Comparison of ENCODE assay signal across 39 cellular contexts in genomic region chr11:97621282-97621681, GRCh38.
"Had no signal": no experiment of that assay in that cellular context is flagged by ENCODE, and none has a peak within 500 bp of the region (broad histone marks: within the 10 kb centered on the region; RNA-seq: fewer than 3 reads in every experiment).

No MANE protein-coding gene starts in this region.

- H3K36me3 ChIP-seq: adrenal gland, ascending aorta, brain microvascular endothelial cell, cardiac muscle cell had no signal

- H3K36me3 Mint-ChIP-seq: activated naive CD4-positive, alpha-beta T cell treated with anti-CD3 and anti-CD28 coated beads, Interleukin-2, amount 10 ng/mL, durations not matched to agents 7 days and 5 days; activated naive CD4-positive, alpha-beta T cell treated with anti-CD3 and anti-CD28 coated beads, Interleukin-2, amount 50 U/mL, for 24 hours; activated naive CD8-positive, alpha-beta T cell; activated naive CD8-positive, alpha-beta T cell treated with anti-CD3 and anti-CD28 coated beads for 36 hours; activated naive CD8-positive, alpha-beta T cell treated with anti-CD3 and anti-CD28 coated beads, Interleukin-2, amount 10 ng/mL, durations not matched to agents 7 days and 5 days; brain had no signal

- DNase-seq: activated effector memory CD4-positive, alpha-beta T cell treated with anti-CD3 and anti-CD28 coated beads, Interleukin-2, amount 50 U/mL, for 16 hours; activated effector memory CD4-positive, alpha-beta T cell treated with Interleukin-2 at 50 U/mL for 16 hours; activated gamma-delta T cell; activated gamma-delta T cell treated with Interleukin-2 at 50 U/mL for 16 hours; activated naive CD4-positive, alpha-beta T cell; activated naive CD4-positive, alpha-beta T cell treated with anti-CD3 and anti-CD28 coated beads for 36 hours; activated naive CD4-positive, alpha-beta T cell treated with anti-CD3 and anti-CD28 coated beads, Interleukin-2, amount 10 ng/mL, durations not matched to agents 7 days and 5 days; activated naive CD4-positive, alpha-beta T cell treated with anti-CD3 and anti-CD28 coated beads, Interleukin-2, amount 50 U/mL, for 16 hours; activated naive CD4-positive, alpha-beta T cell treated with Interleukin-2 at 50 U/mL for 16 hours; activated naive CD8-positive, alpha-beta T cell treated with anti-CD3 and anti-CD28 coated beads for 36 hours; activated naive CD8-positive, alpha-beta T cell treated with anti-CD3 and anti-CD28 coated beads, Interleukin-2, amount 10 ng/mL, durations not matched to agents 7 days and 5 days; activated naive CD8-positive, alpha-beta T cell treated with anti-CD3 and anti-CD28 coated beads, Interleukin-2, amount 50 U/mL, for 24 hours; activated T-cell treated with anti-CD3 and anti-CD28 coated beads, Interleukin-2, amount 50 U/mL, for 24 hours; activated T-cell treated with anti-CD3 and anti-CD28 coated beads, Interleukin-2, amount 50 U/mL, for 4 hours; activated T-cell treated with anti-CD3 and anti-CD28 coated beads, Interleukin-2, amount 50 U/mL, for 48 hours; activated T-cell treated with anti-CD3 and anti-CD28 coated beads, Interleukin-2, amount 50 U/mL, for 72 hours; adrenal gland; amniotic stem cell; amygdala; anterior cingulate cortex; aorta; body of pancreas; brain microvascular endothelial cell; caudate nucleus; central memory CD4-positive, alpha-beta T cell had no signal

- ATAC-seq: activated naive CD4-positive, alpha-beta T cell treated with anti-CD3 and anti-CD28 coated beads, Interleukin-2, amount 50 U/mL, for 72 hours; activated naive CD8-positive, alpha-beta T cell treated with anti-CD3 and anti-CD28 coated beads, Interleukin-2, amount 50 U/mL, for 24 hours; activated T-cell treated with anti-CD3 and anti-CD28 coated beads, Interleukin-2, amount 50 U/mL, for 4 hours; activated T-cell treated with anti-CD3 and anti-CD28 coated beads, Interleukin-2, amount 50 U/mL, for 72 hours; activated T-helper 17 cell treated with anti-CD3 and anti-CD28 coated beads, Interleukin-2, amount 50 U/mL, for 72 hours; body of pancreas had no signal

- H3K4me1 ChIP-seq: adrenal gland, ascending aorta, body of pancreas, breast epithelium had no signal

- H3K9me3 ChIP-seq: adrenal gland, body of pancreas had no signal

- H3K27me3 Mint-ChIP-seq: activated naive CD4-positive, alpha-beta T cell treated with anti-CD3 and anti-CD28 coated beads, Interleukin-2, amount 10 ng/mL, durations not matched to agents 7 days and 5 days; activated naive CD4-positive, alpha-beta T cell treated with anti-CD3 and anti-CD28 coated beads, Interleukin-2, amount 50 U/mL, for 24 hours; activated naive CD8-positive, alpha-beta T cell; activated naive CD8-positive, alpha-beta T cell treated with anti-CD3 and anti-CD28 coated beads for 36 hours; activated naive CD8-positive, alpha-beta T cell treated with anti-CD3 and anti-CD28 coated beads, Interleukin-2, amount 10 ng/mL, durations not matched to agents 7 days and 5 days; activated naive CD8-positive, alpha-beta T cell treated with anti-CD3 and anti-CD28 coated beads, Interleukin-2, amount 50 U/mL, for 24 hours; activated T-cell treated with anti-CD3 and anti-CD28 coated beads, Interleukin-2, amount 50 U/mL, for 24 hours; activated T-helper 17 cell treated with anti-CD3 and anti-CD28 coated beads, Interleukin-2, amount 50 U/mL, for 72 hours; brain; central memory CD8-positive, alpha-beta T cell had no signal

- H3K27ac ChIP-seq: adrenal gland, ascending aorta, body of pancreas, brain microvascular endothelial cell, breast epithelium, cardiac muscle cell had no signal

- FAIRE-seq: astrocyte, bronchial epithelial cell, colon had no signal

- H3K4me3 Mint-ChIP-seq: activated naive CD4-positive, alpha-beta T cell treated with anti-CD3 and anti-CD28 coated beads for 36 hours; activated naive CD4-positive, alpha-beta T cell treated with anti-CD3 and anti-CD28 coated beads, Interleukin-2, amount 10 ng/mL, durations not matched to agents 7 days and 5 days; activated naive CD4-positive, alpha-beta T cell treated with anti-CD3 and anti-CD28 coated beads, Interleukin-2, amount 50 U/mL, for 24 hours; activated naive CD8-positive, alpha-beta T cell; activated naive CD8-positive, alpha-beta T cell treated with anti-CD3 and anti-CD28 coated beads for 36 hours; activated naive CD8-positive, alpha-beta T cell treated with anti-CD3 and anti-CD28 coated beads, Interleukin-2, amount 10 ng/mL, durations not matched to agents 7 days and 5 days; activated naive CD8-positive, alpha-beta T cell treated with anti-CD3 and anti-CD28 coated beads, Interleukin-2, amount 50 U/mL, for 24 hours; activated T-cell treated with anti-CD3 and anti-CD28 coated beads, Interleukin-2, amount 50 U/mL, for 24 hours; activated T-cell treated with anti-CD3 and anti-CD28 coated beads, Interleukin-2, amount 50 U/mL, for 4 hours; activated T-cell treated with anti-CD3 and anti-CD28 coated beads, Interleukin-2, amount 50 U/mL, for 72 hours; activated T-helper 1 cell treated with anti-CD3 and anti-CD28 coated beads, Interleukin-12 subunit alpha, Interleukin-12 subunit beta, Interleukin-2, Interleukin-4 antibody, amounts not matched to agents 30 ng/mL and 10 ng/mL and 1 ng/mL, durations not matched to agents 14 hours and 24 hours and 36 hours; activated T-helper 17 cell treated with anti-CD3 and anti-CD28 coated beads, Interleukin-2, amount 50 U/mL, for 72 hours; brain; central memory CD8-positive, alpha-beta T cell had no signal

- H3K4me3 ChIP-seq: adrenal gland, ascending aorta, body of pancreas, breast epithelium, cardiac muscle cell had no signal

- H3K27ac Mint-ChIP-seq: activated naive CD4-positive, alpha-beta T cell treated with anti-CD3 and anti-CD28 coated beads for 36 hours; activated naive CD4-positive, alpha-beta T cell treated with anti-CD3 and anti-CD28 coated beads, Interleukin-2, amount 10 ng/mL, durations not matched to agents 7 days and 5 days; activated naive CD4-positive, alpha-beta T cell treated with anti-CD3 and anti-CD28 coated beads, Interleukin-2, amount 50 U/mL, for 24 hours; activated naive CD4-positive, alpha-beta T cell treated with anti-CD3 and anti-CD28 coated beads, Interleukin-2, amount 50 U/mL, for 72 hours; activated naive CD8-positive, alpha-beta T cell; activated naive CD8-positive, alpha-beta T cell treated with anti-CD3 and anti-CD28 coated beads for 36 hours; activated naive CD8-positive, alpha-beta T cell treated with anti-CD3 and anti-CD28 coated beads, Interleukin-2, amount 10 ng/mL, durations not matched to agents 7 days and 5 days; activated naive CD8-positive, alpha-beta T cell treated with anti-CD3 and anti-CD28 coated beads, Interleukin-2, amount 50 U/mL, for 24 hours; activated T-cell treated with anti-CD3 and anti-CD28 coated beads, Interleukin-2, amount 50 U/mL, for 24 hours; activated T-cell treated with anti-CD3 and anti-CD28 coated beads, Interleukin-2, amount 50 U/mL, for 72 hours; activated T-helper 1 cell treated with anti-CD3 and anti-CD28 coated beads, Interleukin-12 subunit alpha, Interleukin-12 subunit beta, Interleukin-2, Interleukin-4 antibody, amounts not matched to agents 30 ng/mL and 10 ng/mL and 1 ng/mL, durations not matched to agents 14 hours and 24 hours and 36 hours; activated T-helper 17 cell treated with anti-CD3 and anti-CD28 coated beads, Interleukin-2, amount 50 U/mL, for 72 hours; activated T-helper 2 cell treated with anti-CD3 and anti-CD28 coated beads, Interferon-gamma antibody, Interleukin-2, Interleukin-4, amounts not matched to agents 10 μg/mL and 5 μg/mL and 100 μg/mL, durations not matched to agents 14 hours and 24 hours and 36 hours; brain had no signal

- H3K27me3 ChIP-seq: adrenal gland, ascending aorta, body of pancreas, brain microvascular endothelial cell, breast epithelium, cardiac muscle cell had no signal

- H3K4me1 Mint-ChIP-seq: activated naive CD4-positive, alpha-beta T cell treated with anti-CD3 and anti-CD28 coated beads, Interleukin-2, amount 10 ng/mL, durations not matched to agents 7 days and 5 days; activated naive CD4-positive, alpha-beta T cell treated with anti-CD3 and anti-CD28 coated beads, Interleukin-2, amount 50 U/mL, for 24 hours; activated naive CD8-positive, alpha-beta T cell treated with anti-CD3 and anti-CD28 coated beads for 36 hours; activated naive CD8-positive, alpha-beta T cell treated with anti-CD3 and anti-CD28 coated beads, Interleukin-2, amount 10 ng/mL, durations not matched to agents 7 days and 5 days; activated naive CD8-positive, alpha-beta T cell treated with anti-CD3 and anti-CD28 coated beads, Interleukin-2, amount 50 U/mL, for 24 hours; activated T-helper 17 cell treated with anti-CD3 and anti-CD28 coated beads, Interleukin-2, amount 50 U/mL, for 72 hours; brain; central memory CD8-positive, alpha-beta T cell had no signal
